9 cellular contexts compared by ENCODE assay signal in the genomic region with DNA sequence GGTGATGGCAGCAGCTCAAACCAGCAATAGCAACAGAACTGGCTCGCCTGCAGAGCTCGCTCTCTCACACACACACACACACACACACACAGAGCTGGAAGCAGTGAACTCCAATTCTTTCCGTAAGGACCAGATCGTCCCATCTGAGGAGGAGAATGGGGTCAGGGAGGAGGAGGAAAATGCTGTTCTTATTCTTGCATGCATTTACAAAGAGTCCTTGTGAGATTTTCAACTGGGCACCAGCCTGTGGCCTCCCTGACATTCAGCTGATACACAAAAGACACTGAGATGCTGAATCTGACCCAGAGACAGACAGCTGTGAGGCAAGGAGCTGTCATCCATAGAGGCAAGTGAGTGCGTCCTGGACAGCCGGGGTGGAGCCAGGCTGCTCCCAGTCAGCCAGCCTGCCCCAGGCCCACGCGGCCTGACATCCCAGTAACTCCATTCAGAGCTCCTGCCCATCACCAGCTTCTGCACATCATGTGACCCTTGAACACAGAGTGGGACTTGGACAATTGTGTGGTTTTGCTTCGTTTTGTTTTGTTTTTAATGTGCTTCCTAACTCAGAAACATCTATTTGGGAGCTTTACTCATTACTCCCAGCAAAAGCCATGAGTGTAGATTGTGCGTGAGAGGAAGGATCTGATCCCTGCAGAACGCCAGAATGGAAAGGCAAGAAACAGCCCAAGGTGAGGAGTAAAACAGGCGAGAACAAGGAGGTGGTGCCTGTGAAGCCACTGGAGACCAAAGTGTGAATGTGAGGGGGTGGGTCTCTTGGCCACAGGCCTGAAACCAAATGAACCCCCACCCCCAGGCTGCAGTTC. TPM values are rescaled to one million over a fixed set of nuclear protein-coding genes. Genes with fewer than 3 reads are reported as not detected.
A peak's percentile ranks its signal among the peaks of the same experiment; 100 is the strongest.
DNase-seq lines count a peak whose midpoint lies in the region; ATAC-seq and TF ChIP-seq lines count a peak whose summit lies in the region.
"Had no signal": no experiment of that assay in that cellular context is flagged by ENCODE, and none has a peak within 500 bp of the region (broad histone marks: within the 10 kb centered on the region; RNA-seq: fewer than 3 reads in every experiment).

No MANE protein-coding gene starts in this region.

- peak; percentile 47 for TF ChIP-seq POLR2A in GM18526 (IDR thresholded peaks at IDR 0.05; ENCODE audit: extremely low read depth, insufficient read length)
- no peak for TF ChIP-seq POLR2A in spleen (IDR thresholded peaks at IDR 0.05)

- peak overlapping the region; percentile 93 for H3K27ac Mint-ChIP-seq in activated T-helper 1 cell treated with anti-CD3 and anti-CD28 coated beads, Interleukin-12 subunit alpha, Interleukin-12 subunit beta, Interleukin-2, Interleukin-4 antibody, amounts not matched to agents 30 ng/mL and 10 ng/mL and 1 ng/mL, durations not matched to agents 14 hours and 24 hours and 36 hours

- H3K4me3 Mint-ChIP-seq in activated T-helper 1 cell treated with anti-CD3 and anti-CD28 coated beads, Interleukin-12 subunit alpha, Interleukin-12 subunit beta, Interleukin-2, Interleukin-4 antibody, amounts not matched to agents 30 ng/mL and 10 ng/mL and 1 ng/mL, durations not matched to agents 14 hours and 24 hours and 36 hours, result peak overlapping the region; percentile 94

- ATAC-seq in omental fat pad (ENCODE audit: low FRiP score) (no peak), HG03139 (IDR thresholded peaks at IDR 0.05; ENCODE audit: unreplicated experiment) (no peak), HG02884 (IDR thresholded peaks at IDR 0.05; ENCODE audit: unreplicated experiment) (no peak)

- peaks cover 59% of the 10 kb centered on the region for H3K36me3 Mint-ChIP-seq in activated T-helper 1 cell treated with anti-CD3 and anti-CD28 coated beads, Interleukin-12 subunit alpha, Interleukin-12 subunit beta, Interleukin-2, Interleukin-4 antibody, amounts not matched to agents 30 ng/mL and 10 ng/mL and 1 ng/mL, durations not matched to agents 14 hours and 24 hours and 36 hours (ENCODE audit: low read depth)

- H3K4me1 ChIP-seq in iPS DF 6.9 (ENCODE audit: control insufficient read depth, insufficient read depth, low read length) (peaks cover 6% of the 10 kb centered on the region; the same call in 1 of the 2 replicates), spleen (peaks cover 29 to 87% (median 56%) of the 10 kb centered on the region in 6 donors)

- H3K27me3 ChIP-seq in iPS DF 6.9 (ENCODE audit: control insufficient read depth, insufficient read depth, low read length) (no peaks in the 10 kb centered on the region), spleen (replicated peaks in 1 of 7) (no peaks in the 10 kb centered on the region)
- H3K27me3 ChIP-seq: MG63 had no signal

- intact Hi-C loops in activated T-helper 1 cell treated with anti-CD3 and anti-CD28 coated beads, Interleukin-12 subunit alpha, Interleukin-12 subunit beta, Interleukin-2, Interleukin-4 antibody, amounts not matched to agents 30 ng/mL and 10 ng/mL and 1 ng/mL, durations not matched to agents 14 hours and 24 hours and 36 hours (cut with micrococcal nuclease), result loop anchor here (1.0 to 5.0 kb wide), 2 partner anchors 25 to 134 kb away; a partner anchor contains a TSS
- intact Hi-C loops in spleen (cut with DNase I; ENCODE audit: low total_unique reads), result no loop called here

- DNase-seq in activated T-helper 1 cell treated with anti-CD3 and anti-CD28 coated beads, Interleukin-12 subunit alpha, Interleukin-12 subunit beta, Interleukin-2, Interleukin-4 antibody, amounts not matched to agents 30 ng/mL and 10 ng/mL and 1 ng/mL, durations not matched to agents 14 hours and 24 hours and 36 hours (ENCODE audit: low spot score), result no peak
- DNase-seq in iPS DF 6.9 (ENCODE audit: low read depth, low spot score) (no peak), spleen (no peak), omental fat pad (ENCODE audit: low spot score) (no peak), NCI-H2171 treated with DMSO at 0.1 percent for 48 hours (lab: John Stamatoyannopoulos, UW) (no peak)
- DNase-seq: MG63 had no signal

- peaks cover 2% of the 10 kb centered on the region for H3K27me3 Mint-ChIP-seq in activated T-helper 1 cell treated with anti-CD3 and anti-CD28 coated beads, Interleukin-12 subunit alpha, Interleukin-12 subunit beta, Interleukin-2, Interleukin-4 antibody, amounts not matched to agents 30 ng/mL and 10 ng/mL and 1 ng/mL, durations not matched to agents 14 hours and 24 hours and 36 hours (ENCODE audit: insufficient read depth)

- TF ChIP-seq CTCF in spleen (IDR thresholded peaks at IDR 0.05 in 8 of 11, conservative IDR thresholded peaks at IDR 0.05 in 3 of 11) (no peak), omental fat pad (IDR thresholded peaks at IDR 0.05) (no peak)

- WGBS in iPS DF 6.9 (ENCODE audit: insufficient coverage, insufficient read length), result no CpG with 5 or more reads among the region's 12 CpGs
- 55 to 76% (median 72%) methylated on average over 11 to 12 of the region's 12 CpGs for WGBS in spleen, 5 donors

- H3K9me3 ChIP-seq in iPS DF 6.9 (ENCODE audit: control insufficient read depth, insufficient read depth, low read length), result no peaks in the 10 kb centered on the region
- H3K9me3 ChIP-seq in spleen, result no peaks in the 10 kb centered on the region
- H3K9me3 ChIP-seq: MG63 had no signal

- H3K4me3 ChIP-seq in iPS DF 6.9 (ENCODE audit: low read length), result peak overlapping the region; percentile 2; the same call in 1 of the 2 replicates
- H3K4me3 ChIP-seq in spleen, result peak overlapping the region; percentile 60 to 94 (median 68)
- H3K4me3 ChIP-seq: MG63 had no signal

- H3K36me3 ChIP-seq in iPS DF 6.9 (ENCODE audit: control insufficient read depth, insufficient read depth, low read length) (peaks cover 3% of the 10 kb centered on the region; the same call in 1 of the 2 replicates), spleen (peaks cover 0 to 48% (median 27%) of the 10 kb centered on the region in 6 donors)
- H3K36me3 ChIP-seq: MG63 had no signal

- peaks cover 60% of the 10 kb centered on the region for H3K4me1 Mint-ChIP-seq in activated T-helper 1 cell treated with anti-CD3 and anti-CD28 coated beads, Interleukin-12 subunit alpha, Interleukin-12 subunit beta, Interleukin-2, Interleukin-4 antibody, amounts not matched to agents 30 ng/mL and 10 ng/mL and 1 ng/mL, durations not matched to agents 14 hours and 24 hours and 36 hours (ENCODE audit: low read depth)

- H3K9me3 Mint-ChIP-seq in activated T-helper 1 cell treated with anti-CD3 and anti-CD28 coated beads, Interleukin-12 subunit alpha, Interleukin-12 subunit beta, Interleukin-2, Interleukin-4 antibody, amounts not matched to agents 30 ng/mL and 10 ng/mL and 1 ng/mL, durations not matched to agents 14 hours and 24 hours and 36 hours, result no peaks in the 10 kb centered on the region

- H3K27ac ChIP-seq in iPS DF 6.9 (ENCODE audit: low read length) (no peak overlapping the region), spleen (peak overlapping the region; percentile 7 to 98 (median 93))

RNA-seq across cellular contexts. Expression of a gene that starts 2.1 kb away (rescaled TPM):
- total RNA-seq in activated T-helper 1 cell treated with anti-CD3 and anti-CD28 coated beads, Interleukin-12 subunit alpha, Interleukin-12 subunit beta, Interleukin-2, Interleukin-4 antibody, amounts not matched to agents 30 ng/mL and 10 ng/mL and 1 ng/mL, durations not matched to agents 14 hours and 24 hours and 36 hours, result 86.8 and 87.2 TPM in 2 replicates
- total RNA-seq in spleen (10 to 100 TPM; 43.0 to 75.7 (median 55.4) TPM), omental fat pad (10 to 100 TPM; 14.8 to 68.5 (median 20.8) TPM)
- 10 to 100 TPM; 16.2 to 22.4 (median 17.0) TPM for polyA plus RNA-seq in spleen

RNA-seq across cellular contexts. Expression of a gene that starts 59.4 kb away (rescaled TPM):
- total RNA-seq in activated T-helper 1 cell treated with anti-CD3 and anti-CD28 coated beads, Interleukin-12 subunit alpha, Interleukin-12 subunit beta, Interleukin-2, Interleukin-4 antibody, amounts not matched to agents 30 ng/mL and 10 ng/mL and 1 ng/mL, durations not matched to agents 14 hours and 24 hours and 36 hours, result 79.5 and 80.1 TPM in 2 replicates
- total RNA-seq in spleen, result 100 to 1,000 TPM in 5 of 7 donors, 10 to 100 TPM in 2; 71.2 to 194 (median 106) TPM
- polyA plus RNA-seq in spleen, result 10 to 100 TPM; 54.9 to 64.6 (median 55.0) TPM
- total RNA-seq in omental fat pad, result 100 to 1,000 TPM in 1 of 4 donors, 10 to 100 TPM in 3; 40.8 to 146 (median 50.1) TPM
